16 cellular contexts compared by ENCODE assay signal in the genomic region with DNA sequence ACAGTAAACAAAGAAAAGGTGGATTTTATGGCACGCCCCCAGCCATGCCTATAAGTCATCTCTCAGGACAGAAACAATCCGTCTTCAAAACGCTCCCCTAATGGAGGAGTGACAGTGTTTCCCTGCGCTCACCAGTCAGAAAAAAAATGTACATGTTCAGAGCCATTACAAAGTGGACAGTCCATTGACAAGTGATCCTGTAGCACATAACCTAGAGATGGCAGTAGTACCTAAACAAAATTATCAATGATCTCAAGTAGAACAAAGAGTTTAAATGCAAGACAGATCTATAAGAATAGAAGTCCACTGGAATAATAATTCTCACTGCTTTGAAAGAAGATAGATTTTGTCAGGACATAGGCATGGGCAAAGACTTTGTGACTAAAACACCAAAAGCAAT.
A peak's percentile ranks its signal among the peaks of the same experiment; 100 is the strongest.
DNase-seq lines count a peak whose midpoint lies in the region; ATAC-seq, FAIRE-seq and TF ChIP-seq lines count a peak whose summit lies in the region.
"Had no signal": no experiment of that assay in that cellular context is flagged by ENCODE, and none has a peak within 500 bp of the region (broad histone marks: within the 10 kb centered on the region; RNA-seq: fewer than 3 reads in every experiment).

No MANE protein-coding gene starts in this region.

- H3K4me1 ChIP-seq in OCI-LY3 (ENCODE audit: low read length) = no peaks in the 10 kb centered on the region
- no peaks in the 10 kb centered on the region for H3K4me1 ChIP-seq in K562 (replicated peaks in 1 of 2; ENCODE audit: control insufficient read depth in 2 of 2, insufficient read depth in 2 of 2, low read length in 2 of 2)
- H3K4me1 ChIP-seq: A549, SJSA1 had no signal

- DNase-seq in ELR (ENCODE audit: low read depth) (peak; percentile 8), K562 (ENCODE audit: extremely low read depth in 1 of 4, low spot score in 3 of 4) (no peak), fibroblast of pulmonary artery (ENCODE audit: low read depth) (peak; percentile 16), superior temporal gyrus (ENCODE audit: extremely low spot score) (no peak), caudate nucleus (lab: John Stamatoyannopoulos, UW) (no peak)
- DNase-seq in activated naive CD4-positive, alpha-beta T cell treated with anti-CD3 and anti-CD28 coated beads for 36 hours = no peak
- DNase-seq: DMS153, NCI-H1092, NCI-H446, RPMI8226 had no signal

- H3K4me3 ChIP-seq in OCI-LY3 (ENCODE audit: low read length) (no peak overlapping the region), K562 (no peak overlapping the region), fibroblast of pulmonary artery (replicated peaks; ENCODE audit: low read depth, low read length) (no peak overlapping the region)
- H3K4me3 ChIP-seq: A549, SJSA1 had no signal

- no peaks in the 10 kb centered on the region for H3K9me3 ChIP-seq in OCI-LY3 (ENCODE audit: insufficient read depth, low read length)
- no peaks in the 10 kb centered on the region for H3K9me3 ChIP-seq in K562 (replicated peaks; ENCODE audit: control insufficient read depth, insufficient read depth, low read depth, low read length)
- H3K9me3 ChIP-seq: A549, SJSA1 had no signal

- H3K27ac ChIP-seq in OCI-LY3 (ENCODE audit: low read length) (no peak overlapping the region), K562 (ENCODE audit: extremely low read depth, low read depth, low read length) (no peak overlapping the region), caudate nucleus (ENCODE audit: low read depth, low read length) (no peak overlapping the region)
- H3K27ac ChIP-seq: A549, C4-2B, SJSA1 had no signal

- H3K4me3 Mint-ChIP-seq in activated naive CD4-positive, alpha-beta T cell treated with anti-CD3 and anti-CD28 coated beads for 36 hours = no peak overlapping the region
- H3K4me3 Mint-ChIP-seq: IgD-negative memory B cell had no signal

- H3K4me1 Mint-ChIP-seq in activated naive CD4-positive, alpha-beta T cell treated with anti-CD3 and anti-CD28 coated beads for 36 hours (ENCODE audit: low read depth) = no peaks in the 10 kb centered on the region
- H3K4me1 Mint-ChIP-seq: IgD-negative memory B cell had no signal

- H3K9me3 Mint-ChIP-seq in activated naive CD4-positive, alpha-beta T cell treated with anti-CD3 and anti-CD28 coated beads for 36 hours = peaks cover 9% of the 10 kb centered on the region

- CTCF ChIA-PET in K562 (lab: Yijun Ruan, JAX; ENCODE audit: low intra/inter-chr PET ratio) = no interaction called here
- CTCF ChIA-PET in activated naive CD4-positive, alpha-beta T cell treated with anti-CD3 and anti-CD28 coated beads for 36 hours (lab: Charles Lee) = no interaction called here

- H4K20me1 ChIP-seq in OCI-LY3 (ENCODE audit: insufficient read depth, low read length) = no peaks in the 10 kb centered on the region
- H4K20me1 ChIP-seq in K562 (replicated peaks; ENCODE audit: control insufficient read depth, insufficient read depth, low read length) = no peaks in the 10 kb centered on the region

- H3K27me3 Mint-ChIP-seq in activated naive CD4-positive, alpha-beta T cell treated with anti-CD3 and anti-CD28 coated beads for 36 hours (ENCODE audit: low read depth) = no peaks in the 10 kb centered on the region
- H3K27me3 Mint-ChIP-seq: IgD-negative memory B cell had no signal

- no TSS peak for BruUV-seq in K562 (replicated peaks; lab: Mats Ljungman, UMichigan)

- under 1% methylated on average over 4 of the region's 4 CpGs for WGBS in K562 (ENCODE audit: insufficient coverage, low coverage, missing lambda C conversion rate)

- no peak for ATAC-seq in K562
- ATAC-seq: A549, HCT116 had no signal

- TF ChIP-seq RAD21 in K562 (CRISPR knock-in tag; conservative IDR thresholded peaks at IDR 0.05 in 1 of 2, IDR thresholded peaks at IDR 0.05 in 1 of 2) = peak in 1 of 2 experiments; percentile 24; a peak in 2 of 4 replicates

- POLR2A ChIA-PET in K562 (lab: Yijun Ruan, JAX) = no interaction called here

- H3K36me3 ChIP-seq in OCI-LY3 (replicated peaks; ENCODE audit: low read depth, low read length) (no peaks in the 10 kb centered on the region), K562 (ENCODE audit: control insufficient read depth, insufficient read depth, low read length) (no peaks in the 10 kb centered on the region)
- H3K36me3 ChIP-seq: SJSA1 had no signal

- H3K27me3 ChIP-seq in OCI-LY3 (ENCODE audit: low read depth, low read length) (no peaks in the 10 kb centered on the region), K562 (ENCODE audit: control insufficient read depth in 2 of 2, insufficient read depth in 2 of 2, low read length in 2 of 2) (no peaks in the 10 kb centered on the region)
- H3K27me3 ChIP-seq: SJSA1 had no signal

- intact Hi-C loops in K562 (cut with micrococcal nuclease) = no loop called here
- intact Hi-C loops in activated naive CD4-positive, alpha-beta T cell treated with anti-CD3 and anti-CD28 coated beads for 36 hours (cut with micrococcal nuclease) = no loop called here

- H3K27ac Mint-ChIP-seq in activated naive CD4-positive, alpha-beta T cell treated with anti-CD3 and anti-CD28 coated beads for 36 hours = no peak overlapping the region
- H3K27ac Mint-ChIP-seq: IgD-negative memory B cell had no signal

- no peak for TF ChIP-seq EP300 in K562 (IDR thresholded peaks at IDR 0.05; ENCODE audit: low read length)

- no peak overlapping the region for H3K9ac ChIP-seq in OCI-LY3 (ENCODE audit: low read length)
- H3K9ac ChIP-seq in K562 (ENCODE audit: insufficient read depth in 1 of 2, low read depth in 2 of 2, low read length in 2 of 2) = no peak overlapping the region

- FAIRE-seq in K562 (lab: Jason Lieb, UNC) = no peak
- FAIRE-seq: A549 had no signal

- TF ChIP-seq CTCF in OCI-LY3 (IDR thresholded peaks at IDR 0.05; ENCODE audit: low read depth, low read length) (peak; percentile 7; the same call in 1 of the 2 replicates), K562 (IDR thresholded peaks at IDR 0.05 in 2 of 3, conservative IDR thresholded peaks at IDR 0.05 in 1 of 3; ENCODE audit: insufficient read depth in 2 of 3, low read depth in 1 of 3, low read length in 3 of 3) (no peak), fibroblast of pulmonary artery (IDR thresholded peaks at IDR 0.05; ENCODE audit: low read length, missing control alignments) (no peak)

- H2AFZ ChIP-seq in OCI-LY3 (ENCODE audit: low read depth, low read length) (no peak overlapping the region), K562 (ENCODE audit: low read depth, low read length) (no peak overlapping the region)

- H3K9me1 ChIP-seq in K562 (ENCODE audit: control insufficient read depth, insufficient read depth, low read length) = no peaks in the 10 kb centered on the region

- H3K79me2 ChIP-seq in OCI-LY3 (ENCODE audit: low read length) (no peaks in the 10 kb centered on the region), K562 (ENCODE audit: control insufficient read depth, insufficient read depth, low read length) (no peaks in the 10 kb centered on the region)

- no peak for TF ChIP-seq POLR2A in K562 (conservative IDR thresholded peaks at IDR 0.05)

- in situ Hi-C loops in K562 (cut with MboI) = no loop called here

- H3K4me2 ChIP-seq in OCI-LY3 (ENCODE audit: low read length) = no peak overlapping the region
- no peak overlapping the region for H3K4me2 ChIP-seq in K562 (ENCODE audit: insufficient read depth, low read length)
- H3K4me2 ChIP-seq: A549 had no signal

- no peaks in the 10 kb centered on the region for H3K36me3 Mint-ChIP-seq in activated naive CD4-positive, alpha-beta T cell treated with anti-CD3 and anti-CD28 coated beads for 36 hours (ENCODE audit: low read depth)
- H3K36me3 Mint-ChIP-seq: IgD-negative memory B cell had no signal

TF ChIP-seq in K562, 482 proteins besides CTCF, POLR2A, EP300 and RAD21 (continues in another document):
- TF ChIP-seq, protein P1, sequence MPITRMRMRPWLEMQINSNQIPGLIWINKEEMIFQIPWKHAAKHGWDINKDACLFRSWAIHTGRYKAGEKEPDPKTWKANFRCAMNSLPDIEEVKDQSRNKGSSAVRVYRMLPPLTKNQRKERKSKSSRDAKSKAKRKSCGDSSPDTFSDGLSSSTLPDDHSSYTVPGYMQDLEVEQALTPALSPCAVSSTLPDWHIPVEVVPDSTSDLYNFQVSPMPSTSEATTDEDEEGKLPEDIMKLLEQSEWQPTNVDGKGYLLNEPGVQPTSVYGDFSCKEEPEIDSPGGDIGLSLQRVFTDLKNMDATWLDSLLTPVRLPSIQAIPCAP (CRISPR knock-in tag; IDR thresholded peaks at IDR 0.05; ENCODE audit: borderline replicate concordance) = no peak
- TF ChIP-seq SUPT5H (IDR thresholded peaks at IDR 0.05) (no peak), FOSL1 (tag; conservative IDR thresholded peaks at IDR 0.05) (no peak), ZNF766 (CRISPR knock-in tag; conservative IDR thresholded peaks at IDR 0.05) (no peak), ZNF316 (IDR thresholded peaks at IDR 0.05) (no peak), CHCHD3 (CRISPR knock-in tag; IDR thresholded peaks at IDR 0.05) (no peak), PHF8 (IDR thresholded peaks at IDR 0.05; ENCODE audit: borderline replicate concordance, low read length) (0 out of 2 replicates have a peak, but pooled peaks have one; percentile 7), SMAD2 (IDR thresholded peaks at IDR 0.05; ENCODE audit: low read depth, low read length) (no peak), RBBP5 (IDR thresholded peaks at IDR 0.05; ENCODE audit: borderline replicate concordance, insufficient read depth, low read length, poor library complexity, severe bottlenecking) (no peak), KHSRP (IDR thresholded peaks at IDR 0.05) (no peak), ZNF507 (tag; conservative IDR thresholded peaks at IDR 0.05) (0 out of 2 replicates have a peak, but pooled peaks have one; percentile 14), BRD4 (IDR thresholded peaks at IDR 0.05) (no peak), HDGF (IDR thresholded peaks at IDR 0.05) (no peak), ZEB2 (IDR thresholded peaks at IDR 0.05) (no peak), CBX3 (IDR thresholded peaks at IDR 0.05; ENCODE audit: borderline replicate concordance in 1 of 2, low read length in 2 of 2) (peak in 1 of 2 experiments; percentile 63; a peak in 1 of 3 replicates)
- TF ChIP-seq, protein P2, sequence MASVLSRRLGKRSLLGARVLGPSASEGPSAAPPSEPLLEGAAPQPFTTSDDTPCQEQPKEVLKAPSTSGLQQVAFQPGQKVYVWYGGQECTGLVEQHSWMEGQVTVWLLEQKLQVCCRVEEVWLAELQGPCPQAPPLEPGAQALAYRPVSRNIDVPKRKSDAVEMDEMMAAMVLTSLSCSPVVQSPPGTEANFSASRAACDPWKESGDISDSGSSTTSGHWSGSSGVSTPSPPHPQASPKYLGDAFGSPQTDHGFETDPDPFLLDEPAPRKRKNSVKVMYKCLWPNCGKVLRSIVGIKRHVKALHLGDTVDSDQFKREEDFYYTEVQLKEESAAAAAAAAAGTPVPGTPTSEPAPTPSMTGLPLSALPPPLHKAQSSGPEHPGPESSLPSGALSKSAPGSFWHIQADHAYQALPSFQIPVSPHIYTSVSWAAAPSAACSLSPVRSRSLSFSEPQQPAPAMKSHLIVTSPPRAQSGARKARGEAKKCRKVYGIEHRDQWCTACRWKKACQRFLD (CRISPR knock-in tag; IDR thresholded peaks at IDR 0.05) = no peak

Comparison
In these comparisons a context has a peak if more than half of its experiments do, and no peak if none do; other contexts are left out.
1. DNase-seq: peak in ELR (single experiment) and fibroblast of pulmonary artery (single experiment); none in K562 (0 of 4), superior temporal gyrus (single experiment), activated naive CD4-positive, alpha-beta T cell treated with anti-CD3 and anti-CD28 coated beads for 36 hours (single experiment) and caudate nucleus (0 of 61).